In the genomic region with DNA sequence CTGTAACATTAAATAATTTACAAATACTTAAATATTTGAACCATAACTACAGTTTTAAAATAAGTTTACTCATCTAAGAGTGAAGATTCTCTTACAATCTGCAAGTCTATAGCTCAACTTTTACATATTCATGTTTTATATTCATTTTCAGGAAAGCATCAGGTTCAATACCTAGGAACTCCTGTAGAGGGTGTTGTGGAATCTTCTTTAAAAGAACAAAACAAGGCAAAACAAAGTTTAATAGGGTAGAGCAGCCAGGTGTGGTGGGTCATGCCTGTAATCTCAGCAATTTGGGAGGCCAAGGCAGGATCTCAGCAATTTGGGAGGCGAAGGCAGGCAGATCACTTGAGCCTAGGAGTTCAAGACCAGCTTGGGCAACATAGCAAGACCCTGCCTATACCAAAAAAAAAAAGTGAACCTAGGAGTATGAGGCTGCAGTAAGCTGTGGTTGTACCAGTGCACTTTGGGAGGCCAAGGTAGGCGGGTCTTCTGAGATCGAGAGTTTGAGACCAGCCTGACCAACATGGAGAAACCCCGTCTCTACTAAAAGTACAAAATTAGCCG, we compare ENCODE assay signal across 11 cellular contexts. TPM values are rescaled to one million over a fixed set of nuclear protein-coding genes. Genes with fewer than 3 reads are reported as not detected.
A peak's percentile ranks its signal among the peaks of the same experiment; 100 is the strongest.
DNase-seq lines count a peak whose midpoint lies in the region; ATAC-seq, FAIRE-seq and TF ChIP-seq lines count a peak whose summit lies in the region.
"Had no signal": no experiment of that assay in that cellular context is flagged by ENCODE, and none has a peak within 500 bp of the region (broad histone marks: within the 10 kb centered on the region; RNA-seq: fewer than 3 reads in every experiment).

No MANE protein-coding gene starts in this region.

- ATAC-seq in GM19467 (IDR thresholded peaks at IDR 0.05; ENCODE audit: unreplicated experiment) = no peak
- no peak for ATAC-seq in left colon
- ATAC-seq in GM19324 (IDR thresholded peaks at IDR 0.05; ENCODE audit: low FRiP score, unreplicated experiment) = no peak

- TF ChIP-seq POLR2A in GM12891 (IDR thresholded peaks at IDR 0.05; ENCODE audit: low read depth, low read length) = no peak

- no peak for DNase-seq in GM06990 (ENCODE audit: extremely low read depth, insufficient read length)
- DNase-seq in RCC 7860 (ENCODE audit: low spot score) = peak; percentile 17
- DNase-seq in epithelial cell of proximal tubule (ENCODE audit: low read depth) = no peak
- no peak for DNase-seq in GM12891 (ENCODE audit: insufficient read length, low spot score)
- no peak for DNase-seq in left colon
- DNase-seq: activated CD4-positive, alpha-beta T cell treated with anti-CD3 and anti-CD28 coated beads for 1 hour had no signal

- intact Hi-C loops in left colon (cut with DNase I, micrococcal nuclease) = no loop called here

- H3K27me3 ChIP-seq in GM06990 (replicated peaks; ENCODE audit: control insufficient read depth, insufficient read depth, low read length) = no peaks in the 10 kb centered on the region

- H3K4me3 ChIP-seq in GM06990 (replicated peaks; ENCODE audit: low read depth, low read length) (no peak overlapping the region), epithelial cell of proximal tubule (ENCODE audit: low read depth, low read length) (no peak overlapping the region)

- FAIRE-seq in RCC 7860 (lab: Jason Lieb, UNC) (peak; percentile 64), GM12891 (lab: Jason Lieb, UNC) (no peak)
- FAIRE-seq: frontal cortex had no signal

- TF ChIP-seq CTCF in 22Rv1 (IDR thresholded peaks at IDR 0.05) (peak; percentile 41), GM06990 (IDR thresholded peaks at IDR 0.05; ENCODE audit: insufficient read depth, low read length, poor library complexity, severe bottlenecking) (peak; percentile 50), epithelial cell of proximal tubule (conservative IDR thresholded peaks at IDR 0.05; ENCODE audit: low read depth, low read length) (peak; percentile 57)

- H3K27ac ChIP-seq in 22Rv1 = no peak overlapping the region
- H3K27ac ChIP-seq: HL-60 had no signal

- H3K36me3 ChIP-seq in GM06990 (ENCODE audit: control insufficient read depth, insufficient read depth, low read length) = no peaks in the 10 kb centered on the region

TF ChIP-seq in GM12891, 5 proteins besides CTCF, POLR2A, EP300 and RAD21:
- TF ChIP-seq POU2F2 (IDR thresholded peaks at IDR 0.05; ENCODE audit: low read depth, low read length) = no peak
TF ChIP-seq in GM12891: peak in this region for 0.

RNA-seq across cellular contexts. Expression of a gene that starts 45.1 kb away (rescaled TPM):
- total RNA-seq in epithelial cell of proximal tubule = 0.23 TPM in 1 of 2 replicates, not detected in the other
- polyA plus RNA-seq in GM12891 (2012; ENCODE audit: low read depth, missing spikeins) = not detected
- total RNA-seq in left colon = 1 to 10 TPM; 1.1 to 3.7 TPM
